In the genomic region with DNA sequence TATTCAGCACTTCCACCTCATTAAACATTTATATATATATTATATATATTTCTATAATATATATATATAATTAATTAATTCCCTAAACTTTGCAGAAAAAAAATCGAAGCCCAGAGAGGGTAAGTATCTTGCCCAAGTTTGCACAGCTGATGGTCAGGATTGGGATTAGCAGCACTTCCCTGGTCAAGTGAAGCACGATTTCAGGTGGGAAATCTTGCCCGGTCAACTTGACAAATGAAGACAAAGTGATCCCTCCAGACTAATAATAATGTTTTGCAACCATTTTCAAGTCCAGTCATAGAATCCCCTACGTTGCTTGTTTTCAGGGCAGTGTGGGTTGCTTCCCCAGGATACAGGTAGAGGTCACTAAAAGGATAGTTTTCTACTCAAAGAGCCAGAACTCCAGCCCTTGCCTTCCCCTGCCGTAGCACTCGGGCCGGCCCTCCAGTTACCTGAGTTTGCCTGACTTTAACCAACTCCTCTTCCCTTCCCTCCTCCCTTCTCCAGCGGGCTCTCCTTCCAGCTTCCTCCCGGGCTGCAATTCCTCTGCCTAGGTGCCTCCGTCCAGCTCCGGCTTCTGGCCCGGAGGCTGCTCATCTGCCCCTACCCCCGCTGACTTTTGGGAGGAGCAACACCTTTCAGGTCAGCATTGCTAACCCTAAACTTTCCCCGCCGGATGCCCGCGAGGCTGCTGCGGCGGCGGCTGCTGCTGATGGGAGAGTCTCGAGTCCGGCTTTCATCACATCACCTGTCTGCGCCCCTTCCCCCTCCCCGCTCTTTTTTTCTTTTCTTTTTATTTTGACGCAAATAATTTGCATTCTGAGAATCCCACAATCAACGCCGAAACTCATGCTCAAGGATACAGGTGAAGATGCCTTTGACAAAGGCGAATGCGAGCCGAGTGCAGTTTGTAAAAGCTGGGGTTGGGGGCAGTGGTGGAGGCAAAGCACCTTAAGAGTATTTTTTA, we compare ENCODE assay signal across 9 cellular contexts. TPM values are rescaled to one million over a fixed set of nuclear protein-coding genes. Genes with fewer than 3 reads are reported as not detected.
DNase-seq lines count a peak whose midpoint lies in the region; ATAC-seq and TF ChIP-seq lines count a peak whose summit lies in the region.
"Had no signal": no experiment of that assay in that cellular context is flagged by ENCODE, and none has a peak within 500 bp of the region (broad histone marks: within the 10 kb centered on the region; RNA-seq: fewer than 3 reads in every experiment).

No MANE protein-coding gene starts in this region.

- H3K4me3 ChIP-seq in OCI-LY3 (ENCODE audit: low read length) (peak overlapping the region; percentile 78), epithelial cell of esophagus (ENCODE audit: low read length) (no peak overlapping the region), neural progenitor cell (peak overlapping the region; percentile 70)

- no peaks in the 10 kb centered on the region for H3K27me3 ChIP-seq in OCI-LY3 (ENCODE audit: low read depth, low read length)
- peaks cover 22% of the 10 kb centered on the region for H3K27me3 ChIP-seq in neural progenitor cell

- H3K79me2 ChIP-seq in OCI-LY3 (ENCODE audit: low read length): no peaks in the 10 kb centered on the region
- H3K79me2 ChIP-seq in neural progenitor cell (ENCODE audit: low read depth): no peaks in the 10 kb centered on the region

- H3K9me3 ChIP-seq in OCI-LY3 (ENCODE audit: insufficient read depth, low read length): no peaks in the 10 kb centered on the region
- no peaks in the 10 kb centered on the region for H3K9me3 ChIP-seq in neural progenitor cell (ENCODE audit: low read depth)

- peaks cover 4% of the 10 kb centered on the region for H3F3A ChIP-seq in neural progenitor cell (ENCODE audit: low read depth)

- H3K4me2 ChIP-seq in OCI-LY3 (ENCODE audit: low read length): peak overlapping the region; percentile 93
- H3K4me2 ChIP-seq in neural progenitor cell: peak overlapping the region; percentile 87

- peak overlapping the region; percentile 60 for H3K4me3 Mint-ChIP-seq in activated T-cell treated with anti-CD3 and anti-CD28 coated beads, Interleukin-2, amount 50 U/mL, for 24 hours
- H3K4me3 Mint-ChIP-seq in neural progenitor cell: peak overlapping the region; percentile 85

- peaks cover 13% of the 10 kb centered on the region for H3K4me1 Mint-ChIP-seq in activated T-cell treated with anti-CD3 and anti-CD28 coated beads, Interleukin-2, amount 50 U/mL, for 24 hours (ENCODE audit: low read depth)
- peaks cover 19% of the 10 kb centered on the region for H3K4me1 Mint-ChIP-seq in neural progenitor cell

- peak overlapping the region; percentile 99 for H2AFZ ChIP-seq in OCI-LY3 (ENCODE audit: low read depth, low read length)
- H2AFZ ChIP-seq in neural progenitor cell (replicated peaks): peak overlapping the region; percentile 100

- peak overlapping the region; percentile 39; the same call in 1 of the 2 replicates for H3K9ac ChIP-seq in OCI-LY3 (ENCODE audit: low read length)
- no peak overlapping the region for H3K9ac ChIP-seq in neural progenitor cell

- ATAC-seq in HG02759 (IDR thresholded peaks at IDR 0.05; ENCODE audit: unreplicated experiment) (peak; percentile 71), HG03039 (IDR thresholded peaks at IDR 0.05; ENCODE audit: unreplicated experiment) (no peak)

- no peak overlapping the region for H3K27ac ChIP-seq in OCI-LY3 (ENCODE audit: low read length)
- H3K27ac ChIP-seq in neural progenitor cell: no peak overlapping the region
- H3K27ac ChIP-seq: epithelial cell of prostate had no signal

- no peaks in the 10 kb centered on the region for H3K9me3 Mint-ChIP-seq in activated T-cell treated with anti-CD3 and anti-CD28 coated beads, Interleukin-2, amount 50 U/mL, for 24 hours
- no peaks in the 10 kb centered on the region for H3K9me3 Mint-ChIP-seq in neural progenitor cell

- H3K27me3 Mint-ChIP-seq in activated T-cell treated with anti-CD3 and anti-CD28 coated beads, Interleukin-2, amount 50 U/mL, for 24 hours: peaks cover 82% of the 10 kb centered on the region
- H3K27me3 Mint-ChIP-seq in neural progenitor cell (ENCODE audit: insufficient read depth, low read depth): peaks cover 2% of the 10 kb centered on the region

- H3K27ac Mint-ChIP-seq in activated T-cell treated with anti-CD3 and anti-CD28 coated beads, Interleukin-2, amount 50 U/mL, for 24 hours: no peak overlapping the region
- no peak overlapping the region for H3K27ac Mint-ChIP-seq in neural progenitor cell

- peaks cover 17% of the 10 kb centered on the region for H3K4me1 ChIP-seq in OCI-LY3 (ENCODE audit: low read length)
- H3K4me1 ChIP-seq in neural progenitor cell: no peaks in the 10 kb centered on the region

- H3K36me3 Mint-ChIP-seq in activated T-cell treated with anti-CD3 and anti-CD28 coated beads, Interleukin-2, amount 50 U/mL, for 24 hours (ENCODE audit: low read depth): no peaks in the 10 kb centered on the region
- no peaks in the 10 kb centered on the region for H3K36me3 Mint-ChIP-seq in neural progenitor cell

- DNase-seq in activated T-cell treated with anti-CD3 and anti-CD28 coated beads, Interleukin-2, amount 50 U/mL, for 24 hours: peak; percentile 34
- no peak for DNase-seq in activated T-cell treated with anti-CD3 and anti-CD28 coated beads, Interleukin-2, amount 50 U/mL, for 1 hour
- DNase-seq in epithelial cell of esophagus (ENCODE audit: low read depth) (peak; percentile 7), neural progenitor cell (ENCODE audit: low spot score) (peak; percentile 71), GF-D8 (lab: John Stamatoyannopoulos, UW) (no peak)

- TF ChIP-seq CTCF in OCI-LY3 (IDR thresholded peaks at IDR 0.05; ENCODE audit: low read depth, low read length) (peak; percentile 50), epithelial cell of esophagus (IDR thresholded peaks at IDR 0.05; ENCODE audit: insufficient read depth, low read depth, low read length, missing control alignments) (peak; percentile 6), neural progenitor cell (IDR thresholded peaks at IDR 0.05) (peak; percentile 57)

- H3K36me3 ChIP-seq in OCI-LY3 (replicated peaks; ENCODE audit: low read depth, low read length) (no peaks in the 10 kb centered on the region), neural progenitor cell (no peaks in the 10 kb centered on the region)

- no peaks in the 10 kb centered on the region for H4K20me1 ChIP-seq in OCI-LY3 (ENCODE audit: insufficient read depth, low read length)
- no peaks in the 10 kb centered on the region for H4K20me1 ChIP-seq in neural progenitor cell (ENCODE audit: low read depth)

RNA-seq across cellular contexts. Expression of a gene that starts 0.9 kb away (rescaled TPM):
- total RNA-seq in neural progenitor cell (ENCODE audit: low replicate concordance): 0.51 and 1.3 TPM in 2 replicates

Comparison
In these comparisons a context has a peak if more than half of its experiments do, and no peak if none do; other contexts are left out.
1. DNase-seq: peak in activated T-cell treated with anti-CD3 and anti-CD28 coated beads, Interleukin-2, amount 50 U/mL, for 24 hours (single experiment), epithelial cell of esophagus (single experiment) and neural progenitor cell (single experiment); none in activated T-cell treated with anti-CD3 and anti-CD28 coated beads, Interleukin-2, amount 50 U/mL, for 1 hour (single experiment) and GF-D8 (single experiment).
2. CTCF ChIP-seq: peak in every context shown above with its lines; median percentile 57 in neural progenitor cell; 50 in OCI-LY3; 6 in epithelial cell of esophagus.